ENCODE assay signal across 21 cellular contexts in the genomic region with DNA sequence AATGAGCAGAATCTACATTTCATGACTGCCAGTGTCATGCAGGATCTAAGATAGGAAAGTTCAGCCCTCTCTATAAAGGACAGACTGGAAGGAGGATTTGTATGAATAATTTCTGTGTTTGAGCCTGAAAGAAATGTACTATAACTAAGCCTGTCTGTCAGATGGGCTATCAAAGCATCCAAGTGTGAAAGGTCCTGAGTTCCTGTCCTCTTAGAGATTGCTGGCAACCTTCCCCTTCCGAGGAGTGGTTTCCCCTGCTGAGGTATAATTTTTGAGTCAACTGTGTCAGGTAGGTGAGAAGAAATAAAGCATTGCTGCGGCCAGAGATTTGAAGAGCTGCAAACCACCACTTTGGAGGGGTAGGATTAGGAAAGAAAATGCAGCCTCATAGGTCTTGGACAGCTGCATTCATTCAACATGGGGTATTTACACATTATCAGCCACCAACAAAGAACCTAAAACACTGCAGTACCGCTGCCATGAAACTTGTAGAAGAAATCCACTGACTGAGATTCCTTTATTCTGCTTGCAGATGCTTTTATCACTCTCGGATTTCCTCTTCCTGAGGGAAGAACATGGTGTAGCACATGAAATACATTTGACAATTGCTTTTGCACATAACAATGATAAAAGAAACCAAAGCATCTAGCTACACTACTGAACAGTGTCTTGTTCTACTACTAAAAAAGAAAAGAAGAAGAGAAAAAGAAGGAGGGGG.
DNase-seq lines count a peak whose midpoint lies in the region; ATAC-seq and TF ChIP-seq lines count a peak whose summit lies in the region.
"Had no signal": no experiment of that assay in that cellular context is flagged by ENCODE, and none has a peak within 500 bp of the region (broad histone marks: within the 10 kb centered on the region; RNA-seq: fewer than 3 reads in every experiment).

No MANE protein-coding gene starts in this region.

- no CpG with 5 or more reads among the region's 4 CpGs for WGBS in mesendoderm (ENCODE audit: extremely low coverage, insufficient coverage, low lambda C conversion rate)
- 74 to 86% methylated on average over 4 of the region's 4 CpGs for WGBS in testis, 2 donors

- ATAC-seq in HG02610 (IDR thresholded peaks at IDR 0.05; ENCODE audit: unreplicated experiment), result peak; percentile 32
- ATAC-seq in GM21390 (IDR thresholded peaks at IDR 0.05; ENCODE audit: unreplicated experiment), result no peak
- ATAC-seq: stimulated activated effector memory CD8-positive, alpha-beta T cell treated with anti-CD3 and anti-CD28 coated beads, Interleukin-12 subunit alpha, Interleukin-12 subunit beta, amount 100 ng/mL, for 72 hours had no signal

- H3K23ac ChIP-seq in mesendoderm (ENCODE audit: low read length), result no peak overlapping the region

- H3K4ac ChIP-seq in mesendoderm (ENCODE audit: low read depth, low read length), result no peak overlapping the region

- peak overlapping the region; percentile 36 for H2BK120ac ChIP-seq in mesendoderm (ENCODE audit: low read depth, low read length)

- no peak overlapping the region for H4K5ac ChIP-seq in mesendoderm (ENCODE audit: low read length)

- H3K4me1 ChIP-seq in BLaER1, result peaks cover 19% of the 10 kb centered on the region
- H3K4me1 ChIP-seq in mesendoderm (ENCODE audit: control insufficient read depth, low read depth, low read length), result peaks cover 7% of the 10 kb centered on the region
- H3K4me1 ChIP-seq in testis, result no peaks in the 10 kb centered on the region

- H3K4me2 ChIP-seq in BLaER1 (peak overlapping the region; percentile 33), mesendoderm (ENCODE audit: low read length) (no peak overlapping the region)

- no peaks in the 10 kb centered on the region for H3K27me3 ChIP-seq in BLaER1
- no peaks in the 10 kb centered on the region for H3K27me3 ChIP-seq in mesendoderm (ENCODE audit: insufficient read depth, low read length, poor library complexity)
- no peaks in the 10 kb centered on the region for H3K27me3 ChIP-seq in testis

- no peak overlapping the region for H2BK15ac ChIP-seq in mesendoderm (replicated peaks; ENCODE audit: low read depth)

- H3K79me2 ChIP-seq in mesendoderm (ENCODE audit: control insufficient read depth, insufficient read depth, low read length), result no peaks in the 10 kb centered on the region

- H3K79me1 ChIP-seq in mesendoderm (ENCODE audit: low read length), result no peaks in the 10 kb centered on the region

- TF ChIP-seq POLR2A in testis (IDR thresholded peaks at IDR 0.05), result no peak

- DNase-seq in cerebellar cortex (ENCODE audit: low spot score), result peak; percentile 32
- DNase-seq in mesendoderm, result no peak
- no peak for DNase-seq in testis
- no peak for DNase-seq in central memory CD4-positive, alpha-beta T cell
- no peak for DNase-seq in activated CD4-positive, alpha-beta T cell treated with anti-CD3 and anti-CD28 coated beads for 48 hours
- DNase-seq: activated CD4-positive, alpha-beta T cell treated with anti-CD3 and anti-CD28 coated beads for 4 hours; activated naive CD4-positive, alpha-beta T cell treated with Interleukin-2 at 50 U/mL for 16 hours; activated T-cell treated with anti-CD3 and anti-CD28 coated beads, Interleukin-2, amount 50 U/mL, for 48 hours; DND-41; glutamatergic neuron; KBM-7; NCI-H1436; NCI-H524; nucleus accumbens; T-helper 2 cell had no signal

- no peaks in the 10 kb centered on the region for H4K20me1 ChIP-seq in BLaER1

- intact Hi-C loops in testis (cut with DNase I; ENCODE audit: low total_unique reads), result loop anchor here (10.0 kb wide), 2 partner anchors 237 to 347 kb away; a partner anchor contains a TSS

- H3K56ac ChIP-seq in mesendoderm (ENCODE audit: low read length), result no peak overlapping the region

- H3K9ac ChIP-seq in BLaER1, result no peak overlapping the region
- no peak overlapping the region for H3K9ac ChIP-seq in mesendoderm (ENCODE audit: low read length)

- no peak overlapping the region for H3K18ac ChIP-seq in mesendoderm (ENCODE audit: low read length)

- no peak overlapping the region for H2AK5ac ChIP-seq in mesendoderm (ENCODE audit: low read length)

- no peak for TF ChIP-seq CTCF in testis (IDR thresholded peaks at IDR 0.05)

- no peak overlapping the region for H3K4me3 ChIP-seq in BLaER1
- H3K4me3 ChIP-seq in mesendoderm (ENCODE audit: low read length), result no peak overlapping the region
- no peak overlapping the region for H3K4me3 ChIP-seq in testis
- H3K4me3 ChIP-seq: GM12878 had no signal

- no peak overlapping the region for H3K27ac ChIP-seq in BLaER1
- H3K27ac ChIP-seq in mesendoderm (ENCODE audit: low read depth, low read length), result no peak overlapping the region
- H3K27ac ChIP-seq in testis, result no peak overlapping the region
- H3K27ac ChIP-seq: C4-2B had no signal

- H3K36me3 ChIP-seq in BLaER1 (no peaks in the 10 kb centered on the region), mesendoderm (ENCODE audit: control insufficient read depth, insufficient read depth, low read length) (no peaks in the 10 kb centered on the region), testis (ENCODE audit: low read depth, missing control alignments) (no peaks in the 10 kb centered on the region)

- no peaks in the 10 kb centered on the region for H3K9me3 ChIP-seq in BLaER1
- no peaks in the 10 kb centered on the region for H3K9me3 ChIP-seq in testis

- H4K8ac ChIP-seq in mesendoderm (ENCODE audit: low read depth, low read length), result no peak overlapping the region

- H2BK5ac ChIP-seq in mesendoderm (ENCODE audit: low read length), result no peak overlapping the region
